Comparison of ENCODE assay signal across 10 cellular contexts in the genomic region with DNA sequence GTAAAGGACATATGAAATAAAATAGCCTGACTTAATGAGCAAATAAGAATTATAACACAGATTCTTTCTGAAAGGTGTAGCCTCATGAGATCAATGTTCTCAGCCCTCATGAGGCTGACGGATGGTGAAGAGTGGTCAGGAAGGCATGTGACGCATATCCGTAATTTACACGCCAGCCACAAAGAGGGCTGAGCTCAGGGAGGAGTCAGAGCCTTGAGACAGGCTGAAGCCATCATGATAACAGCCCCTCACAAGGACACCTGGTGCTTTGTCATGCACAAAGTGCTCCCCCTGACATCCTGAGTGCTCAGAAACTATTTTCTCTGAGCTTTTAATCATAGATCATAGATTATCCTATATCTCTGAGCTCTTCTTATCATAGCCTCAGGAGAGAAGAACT.
DNase-seq lines count a peak whose midpoint lies in the region; ATAC-seq and TF ChIP-seq lines count a peak whose summit lies in the region.
"Had no signal": no experiment of that assay in that cellular context is flagged by ENCODE, and none has a peak within 500 bp of the region (broad histone marks: within the 10 kb centered on the region; RNA-seq: fewer than 3 reads in every experiment).

No MANE protein-coding gene starts in this region.

- no peak overlapping the region for H3K27ac ChIP-seq in Karpas-422 (ENCODE audit: low read length)

- no peaks in the 10 kb centered on the region for H3K79me2 ChIP-seq in Karpas-422 (ENCODE audit: low read length)

- peaks cover 93% of the 10 kb centered on the region for H3K4me1 Mint-ChIP-seq in CD14-positive monocyte
- peaks cover 43 to 96% (median 87%) of the 10 kb centered on the region in 4 donors for H3K4me1 Mint-ChIP-seq in naive thymus-derived CD8-positive, alpha-beta T cell
- H3K4me1 Mint-ChIP-seq: endodermal cell had no signal

- ATAC-seq in naive thymus-derived CD8-positive, alpha-beta T cell = peak; percentile 83 to 89

- H3K9me2 ChIP-seq in Karpas-422 (replicated peaks; ENCODE audit: insufficient read depth, low read length) = no peaks in the 10 kb centered on the region

- DNase-seq in CD14-positive monocyte (ENCODE audit: low spot score) (peak; percentile 94), NB4 (ENCODE audit: low read depth) (peak; percentile 90), activated T-helper 1 cell treated with Interleukin-2 at 50 U/mL for 16 hours (ENCODE audit: low read depth) (peak; percentile 42), NCI-H128 (lab: John Stamatoyannopoulos, UW; ENCODE audit: unreplicated experiment) (no peak), HuH-7.5 (ENCODE audit: low spot score) (no peak), Karpas-422 (no peak), hippocampal formation (lab: John Stamatoyannopoulos, UW) (no peak)
- peak in 9 of 10 donors; percentile 35 to 82 (median 63) for DNase-seq in naive thymus-derived CD8-positive, alpha-beta T cell
- DNase-seq: Caco-2, endodermal cell had no signal

- POLR2A ChIA-PET in naive thymus-derived CD8-positive, alpha-beta T cell (lab: Charles Lee) = interaction anchor here (0.9 to 2.4 kb wide), 2 partner anchors 41 to 378 kb away, joined by 5 to 11 read pairs; a partner anchor contains a TSS

- intact Hi-C loops in CD14-positive monocyte (cut with micrococcal nuclease) = loop anchor here (2.0 to 5.0 kb wide), 9 partner anchors 41 to 788 kb away; a partner anchor contains a TSS

- no peak overlapping the region for H3K4me3 Mint-ChIP-seq in CD14-positive monocyte
- peak overlapping the region in 9 of 10 donors; percentile 4 to 77 (median 33) for H3K4me3 Mint-ChIP-seq in naive thymus-derived CD8-positive, alpha-beta T cell
- H3K4me3 Mint-ChIP-seq: endodermal cell had no signal

- H3K4me3 ChIP-seq in NB4 (ENCODE audit: low read depth, low read length) (no peak overlapping the region), Karpas-422 (ENCODE audit: low read length) (no peak overlapping the region)

- no peaks in the 10 kb centered on the region for H3K9me3 ChIP-seq in Karpas-422 (ENCODE audit: low read length)
- H3K9me3 ChIP-seq: Caco-2 had no signal

- peak overlapping the region; percentile 99 to 100 (median 100) for H3K27ac Mint-ChIP-seq in CD14-positive monocyte
- H3K27ac Mint-ChIP-seq in naive thymus-derived CD8-positive, alpha-beta T cell = peak overlapping the region; percentile 75 to 96 (median 88)
- H3K27ac Mint-ChIP-seq: endodermal cell had no signal

- TF ChIP-seq POLR2A in NB4 (IDR thresholded peaks at IDR 0.05; ENCODE audit: extremely low read depth, insufficient read length) = no peak

- peaks cover 0 to 12% (median 7%) of the 10 kb centered on the region in 7 donors for H3K9me3 Mint-ChIP-seq in CD14-positive monocyte
- H3K9me3 Mint-ChIP-seq in naive thymus-derived CD8-positive, alpha-beta T cell = peaks cover 0 to 3% (median 0%) of the 10 kb centered on the region in 9 donors
- H3K9me3 Mint-ChIP-seq: endodermal cell had no signal

- no peak overlapping the region for H2AFZ ChIP-seq in Karpas-422 (ENCODE audit: low read length)

- H3K4me1 ChIP-seq in Karpas-422 (ENCODE audit: low read length) = peaks cover 10% of the 10 kb centered on the region
- H3K4me1 ChIP-seq: Caco-2 had no signal

- H3K9ac ChIP-seq in Karpas-422 (ENCODE audit: low read length) = no peak overlapping the region

- no peaks in the 10 kb centered on the region for H4K20me1 ChIP-seq in Karpas-422 (ENCODE audit: insufficient read depth, low read depth, low read length)

- TF ChIP-seq CTCF in CD14-positive monocyte (IDR thresholded peaks at IDR 0.05) = no peak
- no peak for TF ChIP-seq CTCF in NB4 (IDR thresholded peaks at IDR 0.05; ENCODE audit: low read depth, low read length)

- peaks cover 1 to 4% of the 10 kb centered on the region in 2 donors for H3K36me3 Mint-ChIP-seq in CD14-positive monocyte
- no peaks in the 10 kb centered on the region for H3K36me3 Mint-ChIP-seq in naive thymus-derived CD8-positive, alpha-beta T cell

- H3K27me3 ChIP-seq in Karpas-422 (ENCODE audit: low read length) = no peaks in the 10 kb centered on the region; the same call in 1 of the 2 replicates

- H3K36me3 ChIP-seq in Karpas-422 (ENCODE audit: insufficient read depth, low read length) = no peaks in the 10 kb centered on the region

- no peak overlapping the region for H3K4me2 ChIP-seq in Karpas-422 (ENCODE audit: low read depth, low read length, poor library complexity, severe bottlenecking)

- H3K27me3 Mint-ChIP-seq in CD14-positive monocyte (ENCODE audit: low read depth in 3 of 3) = peaks cover 0 to 4% (median 2%) of the 10 kb centered on the region in 3 donors
- no peaks in the 10 kb centered on the region for H3K27me3 Mint-ChIP-seq in naive thymus-derived CD8-positive, alpha-beta T cell

Comparison
In these comparisons a context has a peak if more than half of its experiments do, and no peak if none do; other contexts are left out.
1. DNase-seq: peak in CD14-positive monocyte (single experiment), NB4 (single experiment), activated T-helper 1 cell treated with Interleukin-2 at 50 U/mL for 16 hours (single experiment) and naive thymus-derived CD8-positive, alpha-beta T cell (9 of 10); none in NCI-H128 (single experiment), HuH-7.5 (single experiment), Karpas-422 (single experiment) and hippocampal formation (0 of 2).
2. H3K4me3 Mint-ChIP-seq: peak in naive thymus-derived CD8-positive, alpha-beta T cell (9 of 10); none in CD14-positive monocyte (0 of 2).